ENCODE assay signal across 31 cellular contexts in genomic region chr4:165982934-165983333, GRCh38.
"Had no signal": no experiment of that assay in that cellular context is flagged by ENCODE, and none has a peak within 500 bp of the region (broad histone marks: within the 10 kb centered on the region; RNA-seq: fewer than 3 reads in every experiment).

No MANE protein-coding gene starts in this region.

- DNase-seq: heart right ventricle; kidney; left colon; left lung; lower lobe of right lung; mammary epithelial cell; naive B cell; natural killer cell; nephron progenitor cell; pancreas; posterior cingulate gyrus; retina; right cardiac atrium; sigmoid colon; stimulated activated CD4-positive, alpha-beta T cell treated with anti-CD3 and anti-CD28 coated beads, Interleukin-12 subunit alpha, Interleukin-12 subunit beta, amount 100 ng/mL, for 4 hours; stimulated activated CD4-positive, alpha-beta T cell treated with anti-CD3 and anti-CD28 coated beads, Interleukin-15, amount 100 ng/mL, for 24 hours; stimulated activated CD4-positive, alpha-beta T cell treated with anti-CD3 and anti-CD28 coated beads, Interleukin-2, amount 100 ng/mL, for 24 hours; stimulated activated CD4-positive, alpha-beta T cell treated with anti-CD3 and anti-CD28 coated beads, Interleukin-4, amount 100 ng/mL, for 1 hour; stimulated activated naive CD4-positive, alpha-beta T cell; tibial artery; trophoblast cell; upper lobe of right lung had no signal

- ATAC-seq: heart right ventricle, left colon, left lung, lower lobe of right lung, natural killer cell, pancreas, right cardiac atrium, upper lobe of right lung had no signal

- H2AFZ ChIP-seq: hepatocyte, neural progenitor cell had no signal

- H3K4me3 ChIP-seq: heart right ventricle, hepatocyte, left lung, lower lobe of right lung, neural progenitor cell, pancreas, prostate gland, sigmoid colon, suprapubic skin, thoracic aorta, tibial artery, upper lobe of right lung had no signal

- H3K27ac ChIP-seq: heart right ventricle, hepatocyte, left lung, lower lobe of right lung, neural progenitor cell, neutrophil, pancreas, prostate gland, sigmoid colon, suprapubic skin, thoracic aorta, tibial artery, upper lobe of right lung had no signal

- H3K9ac ChIP-seq: neural progenitor cell had no signal

- H3K36me3 ChIP-seq: heart right ventricle, left lung, lower lobe of right lung, neural progenitor cell, neutrophil, pancreas, prostate gland, sigmoid colon, suprapubic skin, thoracic aorta, tibial artery, upper lobe of right lung had no signal

- H3K36me3 Mint-ChIP-seq: naive B cell, natural killer cell, neural progenitor cell had no signal

- H3K27me3 ChIP-seq: heart right ventricle, hepatocyte, left lung, neural progenitor cell, neutrophil, pancreas, sigmoid colon, suprapubic skin, tibial artery, upper lobe of right lung had no signal

- H3K79me2 ChIP-seq: hepatocyte had no signal

- FAIRE-seq: islet of Langerhans, kidney, pancreas, urothelium cell line had no signal

- H3K4me3 Mint-ChIP-seq: naive B cell; natural killer cell; nephron progenitor cell; neural progenitor cell; stimulated activated naive CD8-positive, alpha-beta T cell treated with anti-CD3 and anti-CD28 coated beads, Interleukin-15, Interleukin-2, amounts not matched to agents 100 ng/mL and 50 ng/mL, for 24 hours had no signal

- H3K4me2 ChIP-seq: hepatocyte, neural progenitor cell had no signal

- H3K9me3 Mint-ChIP-seq: naive B cell, nephron progenitor cell, neural progenitor cell had no signal

- H3K4me1 Mint-ChIP-seq: naive B cell, natural killer cell, nephron progenitor cell had no signal

- H3K9me3 ChIP-seq: heart right ventricle, left lung, lower lobe of right lung, neutrophil, pancreas, prostate gland, sigmoid colon, suprapubic skin, thoracic aorta, tibial artery, upper lobe of right lung had no signal

- H3K4me1 ChIP-seq: heart right ventricle, left lung, lower lobe of right lung, neural progenitor cell, pancreas, prostate gland, sigmoid colon, suprapubic skin, tibial artery, upper lobe of right lung had no signal

- H3K27me3 Mint-ChIP-seq: naive B cell; stimulated activated naive CD8-positive, alpha-beta T cell treated with anti-CD3 and anti-CD28 coated beads, Interleukin-15, Interleukin-2, amounts not matched to agents 100 ng/mL and 50 ng/mL, for 24 hours had no signal

- H3K27ac Mint-ChIP-seq: naive B cell; natural killer cell; nephron progenitor cell; neural progenitor cell; stimulated activated naive CD8-positive, alpha-beta T cell treated with anti-CD3 and anti-CD28 coated beads, Interleukin-15, Interleukin-2, amounts not matched to agents 100 ng/mL and 50 ng/mL, for 24 hours had no signal
